1 cellular context compared by ENCODE assay signal in the genomic region with DNA sequence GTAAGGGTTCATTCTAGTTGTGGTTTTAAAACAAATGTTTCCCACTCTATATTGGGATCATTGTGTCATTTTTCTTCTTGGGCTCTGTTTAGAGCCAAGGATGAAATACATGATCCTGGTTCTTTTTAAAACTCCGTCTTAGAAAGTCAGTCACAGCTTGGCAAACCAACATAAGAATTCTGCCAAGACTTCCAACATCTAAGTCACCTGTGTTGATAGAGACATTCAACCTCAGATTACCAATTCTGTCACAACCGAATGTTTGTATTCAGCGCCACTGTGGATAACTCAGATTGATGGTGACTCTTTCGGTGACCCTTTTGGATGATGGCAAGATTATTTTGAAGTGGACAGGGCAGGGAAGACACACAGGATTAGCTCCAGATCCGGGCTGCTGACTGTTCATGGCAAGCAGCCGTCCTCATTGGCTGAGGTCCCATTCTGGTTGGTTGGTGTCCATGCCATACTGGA.
TF ChIP-seq lines count a peak whose summit lies in the region.

No MANE protein-coding gene starts in this region.

TF ChIP-seq in IMR-90, 13 proteins besides CTCF, POLR2A, EP300 and RAD21:
- TF ChIP-seq MXI1 (IDR thresholded peaks at IDR 0.05; ENCODE audit: borderline replicate concordance, low read depth, low read length) = no peak
- TF ChIP-seq, protein P1, sequence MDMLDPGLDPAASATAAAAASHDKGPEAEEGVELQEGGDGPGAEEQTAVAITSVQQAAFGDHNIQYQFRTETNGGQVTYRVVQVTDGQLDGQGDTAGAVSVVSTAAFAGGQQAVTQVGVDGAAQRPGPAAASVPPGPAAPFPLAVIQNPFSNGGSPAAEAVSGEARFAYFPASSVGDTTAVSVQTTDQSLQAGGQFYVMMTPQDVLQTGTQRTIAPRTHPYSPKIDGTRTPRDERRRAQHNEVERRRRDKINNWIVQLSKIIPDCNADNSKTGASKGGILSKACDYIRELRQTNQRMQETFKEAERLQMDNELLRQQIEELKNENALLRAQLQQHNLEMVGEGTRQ (IDR thresholded peaks at IDR 0.05; ENCODE audit: low read depth, low read length) = no peak
- no peak for TF ChIP-seq MAZ (IDR thresholded peaks at IDR 0.05; ENCODE audit: borderline replicate concordance, low read depth, low read length)
- TF ChIP-seq BHLHE40 (IDR thresholded peaks at IDR 0.05; ENCODE audit: low read depth, low read length) = no peak
- no peak for TF ChIP-seq RFX5 (IDR thresholded peaks at IDR 0.05; ENCODE audit: low read depth, low read length)
